In genomic region chr7:155090647-155091046, GRCh38 we compare ENCODE assay signal across 14 cellular contexts. TPM values are rescaled to one million over a fixed set of nuclear protein-coding genes. Genes with fewer than 3 reads are reported as not detected.
A peak's percentile ranks its signal among the peaks of the same experiment; 100 is the strongest.
DNase-seq lines count a peak whose midpoint lies in the region; ATAC-seq, FAIRE-seq and TF ChIP-seq lines count a peak whose summit lies in the region.
"Had no signal": no experiment of that assay in that cellular context is flagged by ENCODE, and none has a peak within 500 bp of the region (broad histone marks: within the 10 kb centered on the region; RNA-seq: fewer than 3 reads in every experiment).

No MANE protein-coding gene starts in this region.

- no peaks in the 10 kb centered on the region for H3K9me3 ChIP-seq in RWPE2 (ENCODE audit: severe bottlenecking)
- H3K9me3 ChIP-seq: tibial nerve had no signal

- peak overlapping the region; percentile 20 for H3K27ac Mint-ChIP-seq in endothelial cell (ENCODE audit: unreplicated experiment)

- H3K27me3 Mint-ChIP-seq in endothelial cell (ENCODE audit: unreplicated experiment) = peaks cover 4% of the 10 kb centered on the region

- H3K9me3 Mint-ChIP-seq in endothelial cell (ENCODE audit: unreplicated experiment) = peaks cover 3% of the 10 kb centered on the region

- H3K27ac ChIP-seq in RWPE2 (ENCODE audit: poor library complexity, severe bottlenecking) = no peak overlapping the region
- H3K27ac ChIP-seq: C4-2B, tibial nerve, WERI-Rb-1 had no signal

- no peaks in the 10 kb centered on the region for H3K36me3 Mint-ChIP-seq in endothelial cell (ENCODE audit: low read depth, unreplicated experiment)

- no peak overlapping the region for H3K4me3 ChIP-seq in RWPE2 (ENCODE audit: severe bottlenecking)
- H3K4me3 ChIP-seq: tibial nerve had no signal

- H3K4me1 ChIP-seq in RWPE2 (ENCODE audit: insufficient read depth, poor library complexity, severe bottlenecking) = no peaks in the 10 kb centered on the region
- H3K4me1 ChIP-seq: tibial nerve had no signal

- peaks cover 4% of the 10 kb centered on the region for H3K27me3 ChIP-seq in RWPE2 (ENCODE audit: insufficient read depth, poor library complexity, severe bottlenecking)
- H3K27me3 ChIP-seq: tibial nerve had no signal

- TF ChIP-seq CTCF in RWPE2 (IDR thresholded peaks at IDR 0.05; ENCODE audit: poor library complexity, severe bottlenecking) = no peak
- no peak for TF ChIP-seq CTCF in endothelial cell (IDR thresholded peaks at IDR 0.05; ENCODE audit: unreplicated experiment)

- H3K36me3 ChIP-seq in RWPE2 (ENCODE audit: low read depth) = no peaks in the 10 kb centered on the region
- H3K36me3 ChIP-seq: tibial nerve, WERI-Rb-1 had no signal

- FAIRE-seq in urothelium cell line (lab: Jason Lieb, UNC) = no peak

- intact Hi-C loops in left colon (cut with DNase I, micrococcal nuclease) = no loop called here

- no peak overlapping the region for H3K4me3 Mint-ChIP-seq in endothelial cell (ENCODE audit: unreplicated experiment)

- DNase-seq in COLO668 (lab: John Stamatoyannopoulos, UW; ENCODE audit: unreplicated experiment) (peak; percentile 47), ELR (ENCODE audit: low read depth) (peak; percentile 19), RWPE2 (ENCODE audit: low spot score) (no peak), endothelial cell (ENCODE audit: low spot score) (no peak), left colon (no peak), urothelium cell line (ENCODE audit: low spot score) (no peak), NCI-H510A (lab: John Stamatoyannopoulos, UW) (no peak)
- DNase-seq: hippocampal formation, MV-4-11, WERI-Rb-1 had no signal

- ATAC-seq in RWPE2 (ENCODE audit: low read depth) = peak; percentile 83
- no peak for ATAC-seq in left colon
- ATAC-seq in HG03175 (IDR thresholded peaks at IDR 0.05; ENCODE audit: unreplicated experiment) = no peak

- H3K4me1 Mint-ChIP-seq in endothelial cell (ENCODE audit: unreplicated experiment) = peaks cover 21% of the 10 kb centered on the region

RNA-seq across cellular contexts. Expression of gene HTR5A, which starts 20.5 kb away (rescaled TPM):
- 0.08 TPM for total RNA-seq in endothelial cell (ENCODE audit: unreplicated experiment)
- not detected for total RNA-seq in left colon
- total RNA-seq: omental fat pad, tibial nerve had no signal

Comparison
In these comparisons a context has a peak if more than half of its experiments do, and no peak if none do; other contexts are left out.
1. DNase-seq: peak in COLO668 (single experiment) and ELR (single experiment); none in RWPE2 (single experiment), endothelial cell (single experiment), left colon (0 of 2), urothelium cell line (single experiment) and NCI-H510A (single experiment).